Comparison of ENCODE assay signal across 9 cellular contexts in the genomic region with DNA sequence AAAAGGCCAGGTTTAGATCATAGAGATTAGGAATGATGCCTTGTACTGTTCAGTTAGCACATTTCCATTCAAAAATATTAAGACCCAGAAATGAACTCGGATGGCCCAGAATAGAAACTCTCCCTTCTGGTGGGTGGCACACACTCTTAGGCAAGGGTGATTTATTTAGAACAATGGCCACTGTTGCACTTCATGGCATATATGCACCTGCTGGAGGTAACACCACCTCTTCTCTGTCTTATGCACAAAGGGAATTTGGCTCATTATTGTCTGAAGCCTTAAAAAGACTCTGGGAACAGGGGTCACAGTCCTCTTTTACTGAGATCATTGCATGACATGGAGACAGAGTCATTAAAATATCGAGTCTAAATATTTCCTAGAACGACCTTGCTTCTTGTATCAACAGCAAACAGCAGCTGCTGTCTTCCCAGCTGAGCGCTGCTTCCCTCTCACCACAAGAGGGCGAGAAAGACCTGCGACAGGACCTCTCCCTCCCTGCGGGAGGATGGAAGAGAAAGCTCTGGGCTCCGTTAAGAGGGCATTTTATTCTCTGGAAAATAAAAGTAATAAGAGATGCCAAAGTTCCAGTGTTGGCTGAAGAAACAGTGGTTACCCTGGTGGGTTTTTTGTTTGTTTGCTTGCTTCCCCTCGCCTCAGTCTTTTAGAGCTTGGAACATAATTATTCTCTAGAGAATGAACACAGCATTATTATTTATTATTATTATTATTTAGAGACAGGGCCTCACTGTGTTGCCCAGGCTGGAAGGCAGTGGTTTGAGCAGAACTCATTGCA. TPM values are rescaled to one million over a fixed set of nuclear protein-coding genes. Genes with fewer than 3 reads are reported as not detected.
A peak's percentile ranks its signal among the peaks of the same experiment; 100 is the strongest.
DNase-seq lines count a peak whose midpoint lies in the region; ATAC-seq lines count a peak whose summit lies in the region.
"Had no signal": no experiment of that assay in that cellular context is flagged by ENCODE, and none has a peak within 500 bp of the region (broad histone marks: within the 10 kb centered on the region; RNA-seq: fewer than 3 reads in every experiment).

No MANE protein-coding gene starts in this region.

- CTCF ChIA-PET in activated CD4-positive, alpha-beta memory T cell treated with anti-CD3 and anti-CD28 coated beads, Interleukin-2, amount 10 ng/mL, durations not matched to agents 7 days and 5 days (lab: Charles Lee) = interaction anchor here (0.7 to 2.2 kb wide), 19 partner anchors 11 to 741 kb away, joined by 3 to 30 read pairs (median 4); a partner anchor contains a TSS

- no peak overlapping the region for H3K4me3 Mint-ChIP-seq in activated CD4-positive, alpha-beta memory T cell treated with anti-CD3 and anti-CD28 coated beads, Interleukin-2, amount 10 ng/mL, durations not matched to agents 7 days and 5 days
- H3K4me3 Mint-ChIP-seq in effector memory CD8-positive, alpha-beta T cell = no peak overlapping the region

- peak; percentile 81 for ATAC-seq in GM19455 (IDR thresholded peaks at IDR 0.05; ENCODE audit: unreplicated experiment)
- ATAC-seq in HG03565 (IDR thresholded peaks at IDR 0.05; ENCODE audit: unreplicated experiment) = peak; percentile 88
- peak; percentile 80 for ATAC-seq in effector memory CD8-positive, alpha-beta T cell (replicated peaks)

- H3K23ac ChIP-seq in mesendoderm (ENCODE audit: low read length) = no peak overlapping the region

- peaks cover 2% of the 10 kb centered on the region for H3K79me2 ChIP-seq in mesendoderm (ENCODE audit: control insufficient read depth, insufficient read depth, low read length)

- peak overlapping the region; percentile 94 for H2BK120ac ChIP-seq in mesendoderm (ENCODE audit: low read depth, low read length)

- H3K36me3 Mint-ChIP-seq in activated CD4-positive, alpha-beta memory T cell treated with anti-CD3 and anti-CD28 coated beads, Interleukin-2, amount 10 ng/mL, durations not matched to agents 7 days and 5 days (ENCODE audit: low read depth) = no peaks in the 10 kb centered on the region
- peaks cover 4% of the 10 kb centered on the region for H3K36me3 Mint-ChIP-seq in effector memory CD8-positive, alpha-beta T cell (ENCODE audit: insufficient read depth)

- no peaks in the 10 kb centered on the region for H3K27me3 ChIP-seq in mesendoderm (ENCODE audit: insufficient read depth, low read length, poor library complexity)

- no peaks in the 10 kb centered on the region for H3K79me1 ChIP-seq in mesendoderm (ENCODE audit: low read length)

- no peak overlapping the region for H3K56ac ChIP-seq in mesendoderm (ENCODE audit: low read length)

- H3K4me1 ChIP-seq in mesendoderm (ENCODE audit: control insufficient read depth, low read depth, low read length) = peaks cover 9% of the 10 kb centered on the region

- WGBS in mesendoderm (ENCODE audit: extremely low coverage, insufficient coverage, low lambda C conversion rate) = no CpG with 5 or more reads among the region's 9 CpGs

- H3K4ac ChIP-seq in mesendoderm (ENCODE audit: low read depth, low read length) = peak overlapping the region; percentile 56

- peak overlapping the region; percentile 11 for H3K18ac ChIP-seq in mesendoderm (ENCODE audit: low read length)

- H3K27me3 Mint-ChIP-seq in activated CD4-positive, alpha-beta memory T cell treated with anti-CD3 and anti-CD28 coated beads, Interleukin-2, amount 10 ng/mL, durations not matched to agents 7 days and 5 days = peaks cover 36% of the 10 kb centered on the region
- H3K27me3 Mint-ChIP-seq in effector memory CD8-positive, alpha-beta T cell = peaks cover 64 to 67% of the 10 kb centered on the region in 2 donors

- POLR2A ChIA-PET in activated CD4-positive, alpha-beta memory T cell treated with anti-CD3 and anti-CD28 coated beads, Interleukin-2, amount 10 ng/mL, durations not matched to agents 7 days and 5 days (lab: Charles Lee) = no interaction called here

- H3K36me3 ChIP-seq in mesendoderm (ENCODE audit: control insufficient read depth, insufficient read depth, low read length) = no peaks in the 10 kb centered on the region

- no peak overlapping the region for H3K27ac Mint-ChIP-seq in activated CD4-positive, alpha-beta memory T cell treated with anti-CD3 and anti-CD28 coated beads, Interleukin-2, amount 10 ng/mL, durations not matched to agents 7 days and 5 days
- no peak overlapping the region for H3K27ac Mint-ChIP-seq in effector memory CD8-positive, alpha-beta T cell

- no peaks in the 10 kb centered on the region for H3K9me3 Mint-ChIP-seq in activated CD4-positive, alpha-beta memory T cell treated with anti-CD3 and anti-CD28 coated beads, Interleukin-2, amount 10 ng/mL, durations not matched to agents 7 days and 5 days
- H3K9me3 Mint-ChIP-seq in effector memory CD8-positive, alpha-beta T cell = no peaks in the 10 kb centered on the region

- H2BK5ac ChIP-seq in mesendoderm (ENCODE audit: low read length) = no peak overlapping the region

- H3K9ac ChIP-seq in mesendoderm (ENCODE audit: low read length) = no peak overlapping the region

- no peak overlapping the region for H3K27ac ChIP-seq in mesendoderm (ENCODE audit: low read depth, low read length)

- H3K4me2 ChIP-seq in mesendoderm (ENCODE audit: low read length) = no peak overlapping the region

- H4K8ac ChIP-seq in mesendoderm (ENCODE audit: low read depth, low read length) = no peak overlapping the region

- DNase-seq in COR-L47 (lab: John Stamatoyannopoulos, UW) = peak; percentile 63
- DNase-seq in NCI-H82 treated with DMSO at 0.1 percent for 48 hours (lab: John Stamatoyannopoulos, UW; ENCODE audit: unreplicated experiment) = peak; percentile 24
- DNase-seq in activated CD4-positive, alpha-beta memory T cell treated with anti-CD3 and anti-CD28 coated beads, Interleukin-2, amount 10 ng/mL, durations not matched to agents 7 days and 5 days = peak; percentile 70
- peak; percentile 62 for DNase-seq in effector memory CD8-positive, alpha-beta T cell
- peak; percentile 91 for DNase-seq in mesendoderm
- DNase-seq in stimulated activated CD8-positive, alpha-beta memory T cell treated with anti-CD3 and anti-CD28 coated beads, Interleukin-15, amount 100 ng/mL, for 4 hours (ENCODE audit: low read depth in 2 of 2) = peak; percentile 24 to 32

- H2BK15ac ChIP-seq in mesendoderm (replicated peaks; ENCODE audit: low read depth) = peak overlapping the region; percentile 96

- H2AK5ac ChIP-seq in mesendoderm (ENCODE audit: low read length) = no peak overlapping the region

- H4K5ac ChIP-seq in mesendoderm (ENCODE audit: low read length) = no peak overlapping the region

- no peak overlapping the region for H3K4me3 ChIP-seq in mesendoderm (ENCODE audit: low read length)

- H3K4me1 Mint-ChIP-seq in activated CD4-positive, alpha-beta memory T cell treated with anti-CD3 and anti-CD28 coated beads, Interleukin-2, amount 10 ng/mL, durations not matched to agents 7 days and 5 days = peaks cover 11% of the 10 kb centered on the region
- peaks cover 5 to 11% of the 10 kb centered on the region in 2 donors for H3K4me1 Mint-ChIP-seq in effector memory CD8-positive, alpha-beta T cell (ENCODE audit: low read depth in 2 of 2)

RNA-seq across cellular contexts. Expression of a gene that starts 13.5 kb away (rescaled TPM):
- under 1 TPM; 0.20 to 0.23 TPM for total RNA-seq in activated CD4-positive, alpha-beta memory T cell treated with anti-CD3 and anti-CD28 coated beads, Interleukin-2, amount 10 ng/mL, durations not matched to agents 7 days and 5 days
- polyA plus RNA-seq in mesendoderm (2013, experiment 1 of 2) = 43.7 TPM
- polyA plus RNA-seq in mesendoderm (2013, experiment 2 of 2) = 40.0 TPM
- total RNA-seq: T-helper 1 cell treated with Interleukin-12 subunit alpha and Interleukin-12 subunit beta and Interleukin-4 antibody, amounts not matched to agents 30 ng/mL and 1 ng/mL, for 36 hours had no signal

Comparison
In these comparisons a context has a peak if more than half of its experiments do, and no peak if none do; other contexts are left out.
1. DNase-seq: peak in every context shown above with its lines; median percentile 91 in mesendoderm; 70 in activated CD4-positive, alpha-beta memory T cell treated with anti-CD3 and anti-CD28 coated beads, Interleukin-2, amount 10 ng/mL, durations not matched to agents 7 days and 5 days; 63 in COR-L47; 62 in effector memory CD8-positive, alpha-beta T cell; 28 in stimulated activated CD8-positive, alpha-beta memory T cell treated with anti-CD3 and anti-CD28 coated beads, Interleukin-15, amount 100 ng/mL, for 4 hours; 24 in NCI-H82 treated with DMSO at 0.1 percent for 48 hours.